26 cellular contexts compared by ENCODE assay signal in genomic region chr6:137084865-137085617, GRCh38. TPM values are rescaled to one million over a fixed set of nuclear protein-coding genes. Genes with fewer than 3 reads are reported as not detected.
"Had no signal": no experiment of that assay in that cellular context is flagged by ENCODE, and none has a peak within 500 bp of the region (broad histone marks: within the 10 kb centered on the region; RNA-seq: fewer than 3 reads in every experiment).

No MANE protein-coding gene starts in this region.

- H3K27me3 ChIP-seq: adrenal gland, breast epithelium, foreskin keratinocyte, right lobe of liver, transverse colon had no signal

- H3K27ac Mint-ChIP-seq: activated B cell treated with CpG ODN at 0.5 μM for 24 hours; activated CD8-positive, alpha-beta T cell treated with anti-CD3 and anti-CD28 coated beads for 36 hours; activated naive CD8-positive, alpha-beta T cell; activated T-helper 2 cell treated with anti-CD3 and anti-CD28 coated beads, Interferon-gamma antibody, Interleukin-2, Interleukin-4, amounts not matched to agents 10 μg/mL and 5 μg/mL and 100 μg/mL, durations not matched to agents 14 hours and 24 hours and 36 hours; immature natural killer cell; stimulated activated naive B cell treated with anti-CD40 and anti-IgM and Interleukin-4, amounts not matched to agents 10 μg/mL and 1 μg/mL and 100 μg/mL, for 72 hours had no signal

- FAIRE-seq: astrocyte, colon, urothelium cell line had no signal

- ATAC-seq: activated CD8-positive, alpha-beta T cell treated with anti-CD3 and anti-CD28 coated beads for 36 hours; foreskin keratinocyte; left lobe of liver; right lobe of liver; stimulated activated naive B cell treated with anti-CD40 and anti-IgM and Interleukin-4, amounts not matched to agents 10 μg/mL and 1 μg/mL and 100 μg/mL, for 72 hours had no signal

- H3K9me3 Mint-ChIP-seq: activated B cell treated with CpG ODN at 0.5 μM for 24 hours; activated CD8-positive, alpha-beta T cell treated with anti-CD3 and anti-CD28 coated beads for 36 hours; activated T-helper 2 cell treated with anti-CD3 and anti-CD28 coated beads, Interferon-gamma antibody, Interleukin-2, Interleukin-4, amounts not matched to agents 10 μg/mL and 5 μg/mL and 100 μg/mL, durations not matched to agents 14 hours and 24 hours and 36 hours; central memory CD8-positive, alpha-beta T cell; immature natural killer cell; naive B cell; neural crest cell; stimulated activated naive B cell treated with anti-CD40 and anti-IgM and Interleukin-4, amounts not matched to agents 10 μg/mL and 1 μg/mL and 100 μg/mL, for 72 hours had no signal

- H3K4me1 Mint-ChIP-seq: central memory CD8-positive, alpha-beta T cell; immature natural killer cell; neural crest cell had no signal

- DNase-seq: activated B cell treated with CpG ODN at 0.5 μM for 24 hours; activated CD4-positive, alpha-beta T cell treated with anti-CD3 and anti-CD28 coated beads for 4 hours; activated CD8-positive, alpha-beta T cell treated with anti-CD3 and anti-CD28 coated beads for 36 hours; activated naive CD4-positive, alpha-beta T cell; adrenal gland; effector memory CD4-positive, alpha-beta T cell; foreskin keratinocyte; immature natural killer cell; naive B cell; occipital lobe; right lobe of liver; stimulated activated CD4-positive, alpha-beta T cell treated with anti-CD3 and anti-CD28 coated beads, Interleukin-2, amount 100 ng/mL, for 24 hours; stimulated activated naive B cell treated with anti-CD40 and anti-IgM and Interleukin-4, amounts not matched to agents 10 μg/mL and 1 μg/mL and 100 μg/mL, for 72 hours; T-helper 9 cell; transverse colon had no signal

- H3K4me3 Mint-ChIP-seq: activated B cell treated with CpG ODN at 0.5 μM for 24 hours; activated CD8-positive, alpha-beta T cell treated with anti-CD3 and anti-CD28 coated beads for 36 hours; activated naive CD8-positive, alpha-beta T cell; central memory CD8-positive, alpha-beta T cell; immature natural killer cell; naive B cell; neural crest cell; stimulated activated naive B cell treated with anti-CD40 and anti-IgM and Interleukin-4, amounts not matched to agents 10 μg/mL and 1 μg/mL and 100 μg/mL, for 72 hours had no signal

- H3K9me3 ChIP-seq: adrenal gland, breast epithelium, right lobe of liver, transverse colon had no signal

- H3K27ac ChIP-seq: adrenal gland, breast epithelium, foreskin keratinocyte, right lobe of liver, skin epidermis, transverse colon had no signal

- H3K4me3 ChIP-seq: adrenal gland, breast epithelium, lung, right lobe of liver, skin epidermis, transverse colon had no signal

- H3K36me3 ChIP-seq: adrenal gland, breast epithelium, right lobe of liver, transverse colon had no signal

- H3K36me3 Mint-ChIP-seq: activated naive CD8-positive, alpha-beta T cell; immature natural killer cell; naive B cell; stimulated activated naive B cell treated with anti-CD40 and anti-IgM and Interleukin-4, amounts not matched to agents 10 μg/mL and 1 μg/mL and 100 μg/mL, for 72 hours had no signal

- H3K4me1 ChIP-seq: adrenal gland, breast epithelium, foreskin keratinocyte, right lobe of liver had no signal

RNA-seq across cellular contexts. Expression of gene IL20RA, which starts 40.3 kb away (rescaled TPM):
- total RNA-seq: activated B cell treated with CpG ODN at 0.5 μM for 24 hours; activated CD8-positive, alpha-beta T cell treated with anti-CD3 and anti-CD28 coated beads for 36 hours; activated T-helper 2 cell treated with anti-CD3 and anti-CD28 coated beads, Interferon-gamma antibody, Interleukin-2, Interleukin-4, amounts not matched to agents 10 μg/mL and 5 μg/mL and 100 μg/mL, durations not matched to agents 14 hours and 24 hours and 36 hours; neural crest cell had no signal
